Comparison of ENCODE assay signal across 1 cellular context in genomic region chr6:26596579-26597388, GRCh38.
A peak's percentile ranks its signal among the peaks of the same experiment; 100 is the strongest.
TF ChIP-seq lines count a peak whose summit lies in the region.

Gene ABT1, plus strand, starts transcription at chr6:26596953. Its CDS starts 30 bp downstream, at chr6:26596983.

TF ChIP-seq in WTC11, 78 proteins besides CTCF, POLR2A, EP300 and RAD21 (continued from another document):
- TF ChIP-seq ZNF512 (CRISPR knock-in tag; IDR thresholded peaks at IDR 0.05; ENCODE audit: borderline replicate concordance) (no peak), USF1 (CRISPR knock-in tag; IDR thresholded peaks at IDR 0.05) (peak; percentile 35; the same call in 1 of the 2 replicates), CREM (CRISPR knock-in tag; IDR thresholded peaks at IDR 0.05) (peak; percentile 99), CREB1 (CRISPR knock-in tag; IDR thresholded peaks at IDR 0.05) (peak; percentile 91; the same call in 1 of the 2 replicates), FOXP1 (CRISPR knock-in tag; IDR thresholded peaks at IDR 0.05; ENCODE audit: borderline replicate concordance) (peak; percentile 90; the same call in 1 of the 2 replicates), ATF1 (CRISPR knock-in tag; IDR thresholded peaks at IDR 0.05) (peak; percentile 37; the same call in 1 of the 2 replicates), MYBL2 (CRISPR knock-in tag; IDR thresholded peaks at IDR 0.05) (0 out of 2 replicates have a peak, but pooled peaks have one; percentile 46), E2F5 (CRISPR knock-in tag; IDR thresholded peaks at IDR 0.05) (no peak)
